7 cellular contexts compared by ENCODE assay signal in the genomic region with DNA sequence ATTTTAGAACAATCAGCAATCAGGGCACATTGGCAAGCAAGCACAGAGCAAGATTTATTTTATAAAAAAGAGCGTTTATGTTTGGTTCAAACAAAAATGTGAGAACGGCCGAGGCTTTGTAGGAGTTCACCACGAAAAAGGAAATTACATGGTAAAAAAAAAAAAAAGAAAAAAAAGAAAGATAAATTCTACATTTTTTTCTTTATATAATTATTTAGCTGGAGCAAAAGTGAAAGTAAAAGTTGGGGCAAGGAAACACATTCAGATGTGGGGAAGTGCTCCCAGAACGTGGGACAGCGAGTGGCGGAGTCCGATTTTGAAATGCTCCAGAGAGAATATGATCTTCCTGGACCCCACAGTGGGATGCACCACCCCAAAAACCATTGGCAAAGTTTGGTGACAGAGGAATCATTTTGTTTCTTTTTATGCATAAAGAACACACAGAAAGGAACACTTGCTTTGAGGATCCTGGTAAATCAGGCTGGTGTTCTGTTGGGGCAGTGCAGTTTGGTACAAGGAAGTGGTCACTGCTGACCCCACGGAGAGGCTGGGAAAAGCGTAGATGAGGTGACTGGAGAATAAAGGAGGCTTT. TPM values are rescaled to one million over a fixed set of nuclear protein-coding genes. Genes with fewer than 3 reads are reported as not detected.
A peak's percentile ranks its signal among the peaks of the same experiment; 100 is the strongest.
DNase-seq lines count a peak whose midpoint lies in the region; ATAC-seq and TF ChIP-seq lines count a peak whose summit lies in the region.

No MANE protein-coding gene starts in this region.

- CTCF ChIA-PET in WTC11 (lab: Charles Lee), result interaction anchor here (0.5 to 1.3 kb wide), 2 partner anchors 148 to 201 kb away, joined by 3 read pairs; no protein-coding TSS in a partner anchor

- H3K4me3 Mint-ChIP-seq in WTC11, result peak overlapping the region; percentile 89

- in situ Hi-C loops in gastrocnemius medialis (cut with MboI; ENCODE audit: low sequenced_read_pairs in 4 of 4), result loop anchor here in 1 of 4 donors (25.0 kb wide), 1 partner anchor 130 kb away; the partner anchor contains the start of genes MRPS6 and SLC5A3

- POLR2A ChIA-PET in WTC11 (lab: Charles Lee), result interaction anchor here (0.5 to 1.0 kb wide), 4 partner anchors 14 to 141 kb away, joined by 3 to 11 read pairs (median 3); no protein-coding TSS in a partner anchor

- intact Hi-C loops in gastrocnemius medialis (cut with DNase I; ENCODE audit: low total_unique reads), result no loop called here

- no peak for TF ChIP-seq POLR2A in gastrocnemius medialis (IDR thresholded peaks at IDR 0.05)

- H3K9me3 ChIP-seq in HUES64 (ENCODE audit: insufficient read depth, low read depth, low read length) (no peaks in the 10 kb centered on the region), gastrocnemius medialis (no peaks in the 10 kb centered on the region)

- no peak for ATAC-seq in WTC11
- peak in 1 of 2 donors; percentile 36 for ATAC-seq in gastrocnemius medialis
- no peak for ATAC-seq in GM19455 (IDR thresholded peaks at IDR 0.05; ENCODE audit: unreplicated experiment)

- H3K4me3 ChIP-seq in HUES64 (ENCODE audit: low read length) (peak overlapping the region; percentile 81), gastrocnemius medialis (peak overlapping the region; percentile 29 to 46 (median 43))

- no peaks in the 10 kb centered on the region for H3K27me3 Mint-ChIP-seq in WTC11 (ENCODE audit: low read depth)

- WGBS in HUES64, result 79% methylated on average over 9 of the region's 10 CpGs

- no peaks in the 10 kb centered on the region for H3K9me3 Mint-ChIP-seq in WTC11

- H3K27ac Mint-ChIP-seq in WTC11, result peak overlapping the region; percentile 98

- H3K4me1 ChIP-seq in HUES64 (ENCODE audit: insufficient read depth, low read length) (peaks cover 19% of the 10 kb centered on the region), gastrocnemius medialis (peaks cover 0 to 9% of the 10 kb centered on the region in 2 donors)

- peaks cover 31% of the 10 kb centered on the region for H3K4me1 Mint-ChIP-seq in WTC11

- H3K27me3 ChIP-seq in HUES64 (ENCODE audit: insufficient read depth, low read length), result no peaks in the 10 kb centered on the region
- H3K27me3 ChIP-seq in gastrocnemius medialis, result no peaks in the 10 kb centered on the region

- H3K27ac ChIP-seq in HUES64 (ENCODE audit: low read depth, low read length) (peak overlapping the region; percentile 78), gastrocnemius medialis (peak overlapping the region; percentile 31 to 69 (median 40))

- TF ChIP-seq CTCF in WTC11 (IDR thresholded peaks at IDR 0.05), result no peak
- no peak for TF ChIP-seq CTCF in gastrocnemius medialis (IDR thresholded peaks at IDR 0.05 in 4 of 5, conservative IDR thresholded peaks at IDR 0.05 in 1 of 5)

- peaks cover 5% of the 10 kb centered on the region for H3K36me3 Mint-ChIP-seq in WTC11

- no peak for DNase-seq in WTC11 (ENCODE audit: low spot score)
- peak; percentile 45 for DNase-seq in germinal center (ENCODE audit: low spot score)
- DNase-seq in gastrocnemius medialis, result no peak
- DNase-seq in GM19238 (ENCODE audit: insufficient read length, low spot score), result no peak
- no peak for DNase-seq in NK-92 treated with Interleukin-12 subunit alpha and Interleukin-12 subunit beta, amount 100 ng/mL, for 24 hours (lab: John Stamatoyannopoulos, UW)

- H3K9ac ChIP-seq in HUES64 (ENCODE audit: low read depth, low read length), result peak overlapping the region; percentile 95

- H3K36me3 ChIP-seq in HUES64 (ENCODE audit: insufficient read depth, low read length), result 0 out of 2 replicates have a peak, but pooled peaks cover 3% of the 10 kb centered on the region
- H3K36me3 ChIP-seq in gastrocnemius medialis, result no peaks in the 10 kb centered on the region

TF ChIP-seq in WTC11, 78 proteins besides CTCF, POLR2A, EP300 and RAD21:
- TF ChIP-seq ZNF232 (CRISPR knock-in tag; IDR thresholded peaks at IDR 0.05), result no peak
- TF ChIP-seq ZNF423 (CRISPR knock-in tag; IDR thresholded peaks at IDR 0.05), result no peak
- TF ChIP-seq ZNF121 (CRISPR knock-in tag; IDR thresholded peaks at IDR 0.05), result peak; percentile 82
TF ChIP-seq in WTC11: peak in this region for 1.

RNA-seq across cellular contexts. Expression of gene ATP5PO, which starts 16.3 kb away (rescaled TPM):
- polyA plus RNA-seq in HUES64 (2013, experiment 1 of 2), result 286 TPM
- polyA plus RNA-seq in HUES64 (2013, experiment 2 of 2), result 327 TPM
- total RNA-seq in WTC11 (2021) (264 to 296 TPM (median 293 TPM) in 3 replicates), gastrocnemius medialis (100 to 1,000 TPM; 261 to 560 (median 356) TPM)
